9 cellular contexts compared by ENCODE assay signal in the genomic region with DNA sequence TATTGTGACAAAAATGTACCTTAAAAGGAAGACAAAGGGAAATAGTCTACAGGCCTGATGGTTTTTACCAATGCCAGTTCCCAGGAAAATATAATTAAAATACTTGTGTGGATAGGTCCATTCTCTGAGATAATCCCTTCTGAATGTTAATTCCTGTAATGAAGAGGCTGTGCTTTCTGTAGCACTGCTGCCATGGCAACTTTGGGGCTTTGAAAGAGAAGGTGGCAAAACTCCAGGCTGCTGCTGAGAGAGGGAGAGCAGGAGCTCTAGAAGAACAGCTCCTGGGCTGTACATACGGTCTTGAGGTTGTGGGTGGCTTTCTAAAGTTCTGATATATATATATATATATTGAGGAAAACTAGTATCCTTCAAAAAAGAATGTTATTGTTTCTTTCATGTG.
DNase-seq lines count a peak whose midpoint lies in the region; ATAC-seq and TF ChIP-seq lines count a peak whose summit lies in the region.
"Had no signal": no experiment of that assay in that cellular context is flagged by ENCODE, and none has a peak within 500 bp of the region (broad histone marks: within the 10 kb centered on the region; RNA-seq: fewer than 3 reads in every experiment).

No MANE protein-coding gene starts in this region.

- no peak for TF ChIP-seq CTCF in WTC11 (IDR thresholded peaks at IDR 0.05)

- CTCF ChIA-PET in WTC11 (lab: Charles Lee) = interaction anchor here (1.4 kb wide), 1 partner anchor 125 kb away, joined by 3 read pairs; no protein-coding TSS in a partner anchor

- no peak overlapping the region for H3K27ac ChIP-seq in substantia nigra (ENCODE audit: low read depth, low read length, poor library complexity, severe bottlenecking)

- DNase-seq in NCI-H2171 treated with DMSO at 0.1 percent for 48 hours (lab: John Stamatoyannopoulos, UW) (peak; percentile 3), NCI-H2171 (lab: John Stamatoyannopoulos, UW) (no peak), WTC11 (ENCODE audit: low spot score) (peak; percentile 28), hippocampal formation (lab: John Stamatoyannopoulos, UW) (peak; percentile 39 to 83), substantia nigra (lab: John Stamatoyannopoulos, UW) (peak in 41 of 49 donors; percentile 0 to 68 (median 31))
- DNase-seq: stimulated activated CD4-positive, alpha-beta T cell treated with anti-CD3 and anti-CD28 coated beads, Interleukin-1b, Interleukin-23, amount 100 ng/mL, for 48 hours had no signal

- no peak overlapping the region for H3K4me3 Mint-ChIP-seq in WTC11

- peaks cover 24% of the 10 kb centered on the region for H3K4me1 Mint-ChIP-seq in WTC11

- no peaks in the 10 kb centered on the region for H3K36me3 Mint-ChIP-seq in WTC11

- H3K9me3 Mint-ChIP-seq in WTC11 = no peaks in the 10 kb centered on the region

- no peak overlapping the region for H3K27ac Mint-ChIP-seq in WTC11

- POLR2A ChIA-PET in WTC11 (lab: Charles Lee) = no interaction called here

- ATAC-seq in WTC11 (peak; percentile 88), HG02798 (IDR thresholded peaks at IDR 0.05; ENCODE audit: poor library complexity, unreplicated experiment) (no peak), HG03280 (IDR thresholded peaks at IDR 0.05; ENCODE audit: unreplicated experiment) (no peak), GM21576 (IDR thresholded peaks at IDR 0.05; ENCODE audit: unreplicated experiment) (no peak)

- H3K27me3 Mint-ChIP-seq in WTC11 (ENCODE audit: low read depth) = no peaks in the 10 kb centered on the region

TF ChIP-seq in WTC11, 78 proteins besides CTCF, POLR2A, EP300 and RAD21:
- TF ChIP-seq CREB1 (CRISPR knock-in tag; IDR thresholded peaks at IDR 0.05) (no peak), GRHL2 (CRISPR knock-in tag; IDR thresholded peaks at IDR 0.05; ENCODE audit: insufficient replicate concordance, severe bottlenecking) (no peak), CREM (CRISPR knock-in tag; IDR thresholded peaks at IDR 0.05) (no peak)
- TF ChIP-seq, protein P1, sequence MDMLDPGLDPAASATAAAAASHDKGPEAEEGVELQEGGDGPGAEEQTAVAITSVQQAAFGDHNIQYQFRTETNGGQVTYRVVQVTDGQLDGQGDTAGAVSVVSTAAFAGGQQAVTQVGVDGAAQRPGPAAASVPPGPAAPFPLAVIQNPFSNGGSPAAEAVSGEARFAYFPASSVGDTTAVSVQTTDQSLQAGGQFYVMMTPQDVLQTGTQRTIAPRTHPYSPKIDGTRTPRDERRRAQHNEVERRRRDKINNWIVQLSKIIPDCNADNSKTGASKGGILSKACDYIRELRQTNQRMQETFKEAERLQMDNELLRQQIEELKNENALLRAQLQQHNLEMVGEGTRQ (CRISPR knock-in tag; IDR thresholded peaks at IDR 0.05) = no peak
- TF ChIP-seq, protein P2, sequence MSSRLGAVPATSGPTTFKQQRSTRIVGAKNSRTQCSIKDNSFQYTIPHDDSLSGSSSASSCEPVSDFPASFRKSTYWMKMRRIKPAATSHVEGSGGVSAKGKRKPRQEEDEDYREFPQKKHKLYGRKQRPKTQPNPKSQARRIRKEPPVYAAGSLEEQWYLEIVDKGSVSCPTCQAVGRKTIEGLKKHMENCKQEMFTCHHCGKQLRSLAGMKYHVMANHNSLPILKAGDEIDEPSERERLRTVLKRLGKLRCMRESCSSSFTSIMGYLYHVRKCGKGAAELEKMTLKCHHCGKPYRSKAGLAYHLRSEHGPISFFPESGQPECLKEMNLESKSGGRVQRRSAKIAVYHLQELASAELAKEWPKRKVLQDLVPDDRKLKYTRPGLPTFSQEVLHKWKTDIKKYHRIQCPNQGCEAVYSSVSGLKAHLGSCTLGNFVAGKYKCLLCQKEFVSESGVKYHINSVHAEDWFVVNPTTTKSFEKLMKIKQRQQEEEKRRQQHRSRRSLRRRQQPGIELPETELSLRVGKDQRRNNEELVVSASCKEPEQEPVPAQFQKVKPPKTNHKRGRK (CRISPR knock-in tag; IDR thresholded peaks at IDR 0.05; ENCODE audit: borderline replicate concordance) = no peak
TF ChIP-seq in WTC11: peak in this region for 0.
